Comparison of ENCODE assay signal across 1 cellular context in the genomic region with DNA sequence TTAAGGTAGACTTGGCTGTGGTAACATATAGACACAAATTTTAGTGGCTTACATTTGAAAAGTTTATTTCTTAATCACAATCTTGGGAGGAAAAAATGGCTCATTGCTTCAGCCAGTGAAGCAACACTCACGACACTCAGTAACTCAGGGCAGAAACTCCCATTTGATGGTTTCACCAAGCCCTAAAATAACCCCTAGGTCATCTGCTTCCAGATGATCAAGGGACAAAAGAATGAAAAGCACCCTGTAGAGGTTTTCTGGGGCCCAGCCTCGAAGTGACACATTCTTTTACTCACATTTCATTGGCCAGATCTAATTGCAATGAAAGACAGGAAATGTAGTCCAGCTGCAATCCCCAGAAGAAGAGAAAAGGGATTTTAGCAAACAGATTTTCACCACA.
TF ChIP-seq lines count a peak whose summit lies in the region.

No MANE protein-coding gene starts in this region.

TF ChIP-seq in IMR-90, 13 proteins besides CTCF, POLR2A, EP300 and RAD21:
- TF ChIP-seq CEBPB (IDR thresholded peaks at IDR 0.05; ENCODE audit: low read depth, low read length) (peak; percentile 91), CHD1 (IDR thresholded peaks at IDR 0.05; ENCODE audit: low read depth, low read length) (no peak)
